Comparison of ENCODE assay signal across 20 cellular contexts in genomic region chr5:77449277-77449676, GRCh38. TPM values are rescaled to one million over a fixed set of nuclear protein-coding genes. Genes with fewer than 3 reads are reported as not detected.
DNase-seq lines count a peak whose midpoint lies in the region; ATAC-seq and TF ChIP-seq lines count a peak whose summit lies in the region.
"Had no signal": no experiment of that assay in that cellular context is flagged by ENCODE, and none has a peak within 500 bp of the region (broad histone marks: within the 10 kb centered on the region; RNA-seq: fewer than 3 reads in every experiment).

No MANE protein-coding gene starts in this region.

- CTCF ChIA-PET in MCF 10A (lab: Yijun Ruan, JAX): interaction anchor here (0.6 to 2.3 kb wide), 2 partner anchors 43 to 306 kb away, joined by 3 to 7 read pairs; partner anchors contain the start of gene WDR41

- TF ChIP-seq CTCF in upper lobe of right lung (IDR thresholded peaks at IDR 0.05): no peak
- TF ChIP-seq CTCF in MCF 10A (IDR thresholded peaks at IDR 0.05; ENCODE audit: unreplicated experiment): no peak

- intact Hi-C loops in upper lobe of right lung (cut with DNase I): no loop called here
- intact Hi-C loops in MCF 10A (cut with micrococcal nuclease): no loop called here

- H3K27ac Mint-ChIP-seq in MCF 10A (ENCODE audit: low read depth, unreplicated experiment): no peak overlapping the region
- H3K27ac Mint-ChIP-seq: CD4-positive, alpha-beta T cell had no signal

- peak; percentile 54 for ATAC-seq in upper lobe of right lung
- ATAC-seq: mucosa of descending colon had no signal

- H3K36me3 Mint-ChIP-seq in MCF 10A (ENCODE audit: insufficient read depth, unreplicated experiment): peaks cover 81% of the 10 kb centered on the region

- no peak overlapping the region for H3K4me3 Mint-ChIP-seq in MCF 10A (ENCODE audit: unreplicated experiment)
- H3K4me3 Mint-ChIP-seq: CD4-positive, alpha-beta T cell had no signal

- no TSS peak for BruUV-seq in MCF 10A (replicated peaks; lab: Mats Ljungman, UMichigan)

- no peaks in the 10 kb centered on the region for H3K4me1 Mint-ChIP-seq in MCF 10A (ENCODE audit: insufficient read depth, unreplicated experiment)

- DNase-seq in SIG-M5 treated with dmso at 0.1 percent for 504 hours (lab: John Stamatoyannopoulos, UW; ENCODE audit: unreplicated experiment) (peak; percentile 57), SIG-M5 (lab: John Stamatoyannopoulos, UW) (no peak), OCI-M2 (lab: John Stamatoyannopoulos, UW; ENCODE audit: unreplicated experiment) (peak; percentile 4), globus pallidus (ENCODE audit: low spot score) (peak; percentile 27), upper lobe of right lung (no peak), MCF 10A (ENCODE audit: unreplicated experiment) (no peak), NCI-H1694 treated with DMSO at 0.1 percent for 48 hours (lab: John Stamatoyannopoulos, UW) (no peak), NCI-H2227 (lab: John Stamatoyannopoulos, UW; ENCODE audit: unreplicated experiment) (no peak)
- DNase-seq: 8988T; activated CD4-positive, CD25-positive, alpha-beta regulatory T cell treated with anti-CD3 and anti-CD28 coated beads, Interleukin-2, amount 50 U/mL, for 72 hours; activated gamma-delta T cell treated with Interleukin-2 at 50 U/mL for 16 hours; CD4-positive, alpha-beta T cell; mucosa of descending colon; NCI-H1105; NCI-H345; occipital lobe; Peyer's patch; tibial artery had no signal

- H3K9me3 Mint-ChIP-seq in MCF 10A (ENCODE audit: unreplicated experiment): peaks cover 5% of the 10 kb centered on the region
- H3K9me3 Mint-ChIP-seq: CD4-positive, alpha-beta T cell had no signal

- peaks cover 39% of the 10 kb centered on the region for H3K36me3 ChIP-seq in upper lobe of right lung

- H3K9me3 ChIP-seq in upper lobe of right lung: no peaks in the 10 kb centered on the region
- H3K9me3 ChIP-seq: esophagus muscularis mucosa, HAP-1, mucosa of descending colon, Peyer's patch, tibial artery had no signal

- H3K27ac ChIP-seq in upper lobe of right lung: no peak overlapping the region
- H3K27ac ChIP-seq: esophagus muscularis mucosa, tibial artery had no signal

- no peaks in the 10 kb centered on the region for H3K27me3 Mint-ChIP-seq in MCF 10A (ENCODE audit: insufficient read depth, unreplicated experiment)
- H3K27me3 Mint-ChIP-seq: CD4-positive, alpha-beta T cell had no signal

- no peaks in the 10 kb centered on the region for H3K27me3 ChIP-seq in upper lobe of right lung
- H3K27me3 ChIP-seq: esophagus muscularis mucosa, Peyer's patch, tibial artery had no signal

- POLR2A ChIA-PET in MCF 10A (lab: Yijun Ruan, JAX): interaction anchor here (1.2 to 1.5 kb wide), 2 partner anchors 37 to 42 kb away, joined by 3 to 4 read pairs; partner anchors contain the start of gene WDR41

- H3K4me1 ChIP-seq in upper lobe of right lung: no peaks in the 10 kb centered on the region
- H3K4me1 ChIP-seq: esophagus muscularis mucosa, HAP-1, Peyer's patch, tibial artery had no signal

- no peak overlapping the region for H3K4me3 ChIP-seq in upper lobe of right lung
- H3K4me3 ChIP-seq: esophagus muscularis mucosa, HAP-1, mucosa of descending colon, Peyer's patch, tibial artery had no signal

RNA-seq across cellular contexts. Expression of gene WDR41, which starts 42.8 kb away (rescaled TPM):
- total RNA-seq in upper lobe of right lung (35.7 TPM), MCF 10A (2022) (106 and 107 TPM in 2 replicates)

Comparison
In these comparisons a context has a peak if more than half of its experiments do, and no peak if none do; other contexts are left out.
1. DNase-seq: peak in SIG-M5 treated with dmso at 0.1 percent for 504 hours (single experiment), OCI-M2 (single experiment) and globus pallidus (single experiment); none in SIG-M5 (single experiment), upper lobe of right lung (single experiment), MCF 10A (single experiment), NCI-H1694 treated with DMSO at 0.1 percent for 48 hours (single experiment) and NCI-H2227 (single experiment).